Comparison of ENCODE assay signal across 1 cellular context in genomic region chr6:51495016-51495805, GRCh38.
TF ChIP-seq lines count a peak whose summit lies in the region.

No MANE protein-coding gene starts in this region.

TF ChIP-seq in GM23338, 12 proteins besides CTCF, POLR2A, EP300 and RAD21 (continued from another document):
- TF ChIP-seq, protein P1, sequence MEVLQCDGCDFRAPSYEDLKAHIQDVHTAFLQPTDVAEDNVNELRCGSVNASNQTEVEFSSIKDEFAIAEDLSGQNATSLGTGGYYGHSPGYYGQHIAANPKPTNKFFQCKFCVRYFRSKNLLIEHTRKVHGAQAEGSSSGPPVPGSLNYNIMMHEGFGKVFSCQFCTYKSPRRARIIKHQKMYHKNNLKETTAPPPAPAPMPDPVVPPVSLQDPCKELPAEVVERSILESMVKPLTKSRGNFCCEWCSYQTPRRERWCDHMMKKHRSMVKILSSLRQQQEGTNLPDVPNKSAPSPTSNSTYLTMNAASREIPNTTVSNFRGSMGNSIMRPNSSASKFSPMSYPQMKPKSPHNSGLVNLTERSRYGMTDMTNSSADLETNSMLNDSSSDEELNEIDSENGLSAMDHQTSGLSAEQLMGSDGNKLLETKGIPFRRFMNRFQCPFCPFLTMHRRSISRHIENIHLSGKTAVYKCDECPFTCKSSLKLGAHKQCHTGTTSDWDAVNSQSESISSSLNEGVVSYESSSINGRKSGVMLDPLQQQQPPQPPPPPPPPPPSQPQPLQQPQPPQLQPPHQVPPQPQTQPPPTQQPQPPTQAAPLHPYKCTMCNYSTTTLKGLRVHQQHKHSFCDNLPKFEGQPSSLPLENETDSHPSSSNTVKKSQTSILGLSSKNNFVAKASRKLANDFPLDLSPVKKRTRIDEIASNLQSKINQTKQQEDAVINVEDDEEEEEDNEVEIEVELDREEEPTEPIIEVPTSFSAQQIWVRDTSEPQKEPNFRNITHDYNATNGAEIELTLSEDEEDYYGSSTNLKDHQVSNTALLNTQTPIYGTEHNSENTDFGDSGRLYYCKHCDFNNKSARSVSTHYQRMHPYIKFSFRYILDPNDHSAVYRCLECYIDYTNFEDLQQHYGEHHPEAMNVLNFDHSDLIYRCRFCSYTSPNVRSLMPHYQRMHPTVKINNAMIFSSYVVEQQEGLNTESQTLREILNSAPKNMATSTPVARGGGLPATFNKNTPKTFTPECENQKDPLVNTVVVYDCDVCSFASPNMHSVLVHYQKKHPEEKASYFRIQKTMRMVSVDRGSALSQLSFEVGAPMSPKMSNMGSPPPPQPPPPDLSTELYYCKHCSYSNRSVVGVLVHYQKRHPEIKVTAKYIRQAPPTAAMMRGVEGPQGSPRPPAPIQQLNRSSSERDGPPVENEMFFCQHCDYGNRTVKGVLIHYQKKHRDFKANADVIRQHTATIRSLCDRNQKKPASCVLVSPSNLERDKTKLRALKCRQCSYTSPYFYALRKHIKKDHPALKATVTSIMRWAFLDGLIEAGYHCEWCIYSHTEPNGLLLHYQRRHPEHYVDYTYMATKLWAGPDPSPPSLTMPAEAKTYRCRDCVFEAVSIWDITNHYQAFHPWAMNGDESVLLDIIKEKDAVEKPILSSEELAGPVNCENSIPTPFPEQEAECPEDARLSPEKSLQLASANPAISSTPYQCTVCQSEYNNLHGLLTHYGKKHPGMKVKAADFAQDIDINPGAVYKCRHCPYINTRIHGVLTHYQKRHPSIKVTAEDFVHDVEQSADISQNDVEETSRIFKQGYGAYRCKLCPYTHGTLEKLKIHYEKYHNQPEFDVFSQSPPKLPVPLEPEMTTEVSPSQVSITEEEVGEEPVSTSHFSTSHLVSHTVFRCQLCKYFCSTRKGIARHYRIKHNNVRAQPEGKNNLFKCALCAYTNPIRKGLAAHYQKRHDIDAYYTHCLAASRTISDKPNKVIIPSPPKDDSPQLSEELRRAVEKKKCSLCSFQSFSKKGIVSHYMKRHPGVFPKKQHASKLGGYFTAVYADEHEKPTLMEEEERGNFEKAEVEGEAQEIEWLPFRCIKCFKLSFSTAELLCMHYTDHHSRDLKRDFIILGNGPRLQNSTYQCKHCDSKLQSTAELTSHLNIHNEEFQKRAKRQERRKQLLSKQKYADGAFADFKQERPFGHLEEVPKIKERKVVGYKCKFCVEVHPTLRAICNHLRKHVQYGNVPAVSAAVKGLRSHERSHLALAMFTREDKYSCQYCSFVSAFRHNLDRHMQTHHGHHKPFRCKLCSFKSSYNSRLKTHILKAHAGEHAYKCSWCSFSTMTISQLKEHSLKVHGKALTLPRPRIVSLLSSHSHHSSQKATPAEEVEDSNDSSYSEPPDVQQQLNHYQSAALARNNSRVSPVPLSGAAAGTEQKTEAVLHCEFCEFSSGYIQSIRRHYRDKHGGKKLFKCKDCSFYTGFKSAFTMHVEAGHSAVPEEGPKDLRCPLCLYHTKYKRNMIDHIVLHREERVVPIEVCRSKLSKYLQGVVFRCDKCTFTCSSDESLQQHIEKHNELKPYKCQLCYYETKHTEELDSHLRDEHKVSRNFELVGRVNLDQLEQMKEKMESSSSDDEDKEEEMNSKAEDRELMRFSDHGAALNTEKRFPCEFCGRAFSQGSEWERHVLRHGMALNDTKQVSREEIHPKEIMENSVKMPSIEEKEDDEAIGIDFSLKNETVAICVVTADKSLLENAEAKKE (CRISPR knock-in tag; IDR thresholded peaks at IDR 0.05), result no peak
- TF ChIP-seq, protein P2, sequence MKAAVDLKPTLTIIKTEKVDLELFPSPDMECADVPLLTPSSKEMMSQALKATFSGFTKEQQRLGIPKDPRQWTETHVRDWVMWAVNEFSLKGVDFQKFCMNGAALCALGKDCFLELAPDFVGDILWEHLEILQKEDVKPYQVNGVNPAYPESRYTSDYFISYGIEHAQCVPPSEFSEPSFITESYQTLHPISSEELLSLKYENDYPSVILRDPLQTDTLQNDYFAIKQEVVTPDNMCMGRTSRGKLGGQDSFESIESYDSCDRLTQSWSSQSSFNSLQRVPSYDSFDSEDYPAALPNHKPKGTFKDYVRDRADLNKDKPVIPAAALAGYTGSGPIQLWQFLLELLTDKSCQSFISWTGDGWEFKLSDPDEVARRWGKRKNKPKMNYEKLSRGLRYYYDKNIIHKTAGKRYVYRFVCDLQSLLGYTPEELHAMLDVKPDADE (IDR thresholded peaks at IDR 0.05), result no peak
- TF ChIP-seq CREB1 (CRISPR knock-in tag; IDR thresholded peaks at IDR 0.05; ENCODE audit: low read depth), result no peak
- TF ChIP-seq NANOG (IDR thresholded peaks at IDR 0.05; ENCODE audit: borderline replicate concordance), result no peak
- TF ChIP-seq POLR2AphosphoS5 (IDR thresholded peaks at IDR 0.05; ENCODE audit: low read depth), result no peak
- no peak for TF ChIP-seq JUNB (IDR thresholded peaks at IDR 0.05; ENCODE audit: unreplicated experiment)
- TF ChIP-seq EZH2phosphoT487 (IDR thresholded peaks at IDR 0.05; ENCODE audit: unreplicated experiment), result no peak
- no peak for TF ChIP-seq ZNF331 (CRISPR knock-in tag; IDR thresholded peaks at IDR 0.05; ENCODE audit: low read depth)
